Comparison of ENCODE assay signal across 35 cellular contexts in genomic region chr6:2464641-2465040, GRCh38.
"Had no signal": no experiment of that assay in that cellular context is flagged by ENCODE, and none has a peak within 500 bp of the region (broad histone marks: within the 10 kb centered on the region; RNA-seq: fewer than 3 reads in every experiment).

No MANE protein-coding gene starts in this region.

- H3K9me3 ChIP-seq: MG63 had no signal

- H3K36me3 ChIP-seq: MG63 had no signal

- H3K4me3 ChIP-seq: MG63 had no signal

- H3K27me3 ChIP-seq: MG63 had no signal

- DNase-seq: Karpas-422, Kasumi-1, MG63, MM.1S, MV-4-11, NCI-H1048, NCI-H1092, NCI-H1092 treated with DMSO at 0.1 percent for 48 hours, NCI-H1105, NCI-H1105 treated with DMSO at 0.1 percent for 48 hours, NCI-H1417, NCI-H1417 treated with DMSO at 0.1 percent for 48 hours, NCI-H1436, NCI-H1436 treated with DMSO at 0.1 percent for 48 hours, NCI-H146, NCI-H1694, NCI-H1694 treated with DMSO at 0.1 percent for 48 hours, NCI-H187, NCI-H187 treated with DMSO at 0.1 percent for 48 hours, NCI-H1930, NCI-H2029, NCI-H2029 treated with DMSO at 0.1 percent for 48 hours, NCI-H2081, NCI-H2081 treated with DMSO at 0.1 percent for 48 hours, NCI-H2107, NCI-H2171, NCI-H2171 treated with DMSO at 0.1 percent for 48 hours, NCI-H2227 treated with DMSO at 0.1 percent for 48 hours, NCI-H226, NCI-H345, NCI-H446, NCI-H446 treated with DMSO at 0.1 percent for 48 hours, NCI-H510A, NCI-H510A treated with DMSO at 0.1 percent for 48 hours, NCI-H524 had no signal
